15 cellular contexts compared by ENCODE assay signal in genomic region chr2:225781145-225781544, GRCh38.
DNase-seq lines count a peak whose midpoint lies in the region; ATAC-seq and TF ChIP-seq lines count a peak whose summit lies in the region.
"Had no signal": no experiment of that assay in that cellular context is flagged by ENCODE, and none has a peak within 500 bp of the region (broad histone marks: within the 10 kb centered on the region; RNA-seq: fewer than 3 reads in every experiment).

No MANE protein-coding gene starts in this region.

- ATAC-seq in HG03108 (IDR thresholded peaks at IDR 0.05; ENCODE audit: unreplicated experiment), result no peak
- no peak for ATAC-seq in GM21390 (IDR thresholded peaks at IDR 0.05; ENCODE audit: unreplicated experiment)
- ATAC-seq: A549 had no signal

- peak overlapping the region; percentile 40; the same call in 1 of the 2 replicates for H3K27ac ChIP-seq in C4-2B
- peak overlapping the region; percentile 57 for H3K27ac ChIP-seq in VCaP
- H3K27ac ChIP-seq: 22Rv1; A549; BLaER1 treated with 17β-estradiol and CSF1 and Interleukin-3, amounts not matched to agents 10 nM and 100 nM had no signal

- DNase-seq in LNCaP clone FGC (ENCODE audit: low read depth), result peak; percentile 82
- DNase-seq: AML-193; CD4-positive, alpha-beta memory T cell; CD4-positive, CD25-positive, alpha-beta regulatory T cell; CD8-positive, alpha-beta memory T cell; COR-L47; DMS79 treated with DMSO at 0.1 percent for 48 hours; GF-D8 had no signal

- no peak overlapping the region for H3K4me3 ChIP-seq in LNCaP clone FGC (ENCODE audit: low read depth, low read length)
- H3K4me3 ChIP-seq: A549; BLaER1 treated with 17β-estradiol and CSF1 and Interleukin-3, amounts not matched to agents 10 nM and 100 nM had no signal

- TF ChIP-seq CTCF in C4-2B (conservative IDR thresholded peaks at IDR 0.05) (no peak), LNCaP clone FGC (IDR thresholded peaks at IDR 0.05; ENCODE audit: control insufficient read depth, extremely low read depth, insufficient read depth) (no peak), VCaP (conservative IDR thresholded peaks at IDR 0.05) (no peak)
